26 cellular contexts compared by ENCODE assay signal in genomic region chr9:1919229-1919628, GRCh38.
"Had no signal": no experiment of that assay in that cellular context is flagged by ENCODE, and none has a peak within 500 bp of the region (broad histone marks: within the 10 kb centered on the region; RNA-seq: fewer than 3 reads in every experiment).

No MANE protein-coding gene starts in this region.

- H3K36me3 ChIP-seq: left ventricle myocardium inferior, ovary, prostate gland, suprapubic skin, thoracic aorta, tibial artery, upper lobe of right lung had no signal

- H3K9me3 ChIP-seq: left ventricle myocardium inferior, mucosa of descending colon, ovary, prostate gland, suprapubic skin, thoracic aorta, tibial artery, upper lobe of right lung had no signal

- H3K36me3 Mint-ChIP-seq: naive thymus-derived CD4-positive, alpha-beta T cell; natural killer cell treated with Interleukin-12 subunit alpha and Interleukin-12 subunit beta and Interleukin-15 and Interleukin-18, amount 100 ng/mL, for 72 hours had no signal

- DNase-seq: hypothalamus; islet precursor cell; left ventricle myocardium inferior; mesendoderm; midbrain; mucosa of descending colon; naive thymus-derived CD4-positive, alpha-beta T cell; ovary; retina; right cardiac atrium; stimulated activated CD4-positive, alpha-beta T cell treated with anti-CD3 and anti-CD28 coated beads, Interleukin-12 subunit alpha, Interleukin-12 subunit beta, amount 100 ng/mL, for 4 hours; stimulated activated CD4-positive, alpha-beta T cell treated with anti-CD3 and anti-CD28 coated beads, Interleukin-15, amount 100 ng/mL, for 24 hours; stimulated activated CD4-positive, alpha-beta T cell treated with anti-CD3 and anti-CD28 coated beads, Interleukin-2, amount 100 ng/mL, for 24 hours; stimulated activated CD4-positive, alpha-beta T cell treated with anti-CD3 and anti-CD28 coated beads, Interleukin-4, amount 100 ng/mL, for 1 hour; stimulated activated naive CD4-positive, alpha-beta T cell; tibial artery; trophoblast cell; upper lobe of right lung had no signal

- H3K27ac ChIP-seq: left ventricle myocardium inferior, ovary, prostate gland, suprapubic skin, thoracic aorta, tibial artery, upper lobe of right lung had no signal

- H3K27ac Mint-ChIP-seq: naive thymus-derived CD4-positive, alpha-beta T cell; natural killer cell treated with Interleukin-12 subunit alpha and Interleukin-12 subunit beta and Interleukin-15 and Interleukin-18, amount 100 ng/mL, for 72 hours; stimulated activated naive CD8-positive, alpha-beta T cell treated with anti-CD3 and anti-CD28 coated beads, Interleukin-15, Interleukin-2, amounts not matched to agents 100 ng/mL and 50 ng/mL, for 24 hours had no signal

- H3K4me1 ChIP-seq: left ventricle myocardium inferior, prostate gland, tibial artery, upper lobe of right lung had no signal

- H3K4me3 ChIP-seq: left ventricle myocardium inferior, lung, mucosa of descending colon, ovary, prostate gland, skin epidermis, suprapubic skin, thoracic aorta, tibial artery, upper lobe of right lung had no signal

- H3K4me1 Mint-ChIP-seq: naive thymus-derived CD4-positive, alpha-beta T cell had no signal

- ATAC-seq: mucosa of descending colon; naive thymus-derived CD4-positive, alpha-beta T cell; natural killer cell treated with Interleukin-12 subunit alpha and Interleukin-12 subunit beta and Interleukin-15 and Interleukin-18, amount 100 ng/mL, for 72 hours; right cardiac atrium; sciatic nerve; upper lobe of right lung had no signal

- H3K9me3 Mint-ChIP-seq: natural killer cell treated with Interleukin-12 subunit alpha and Interleukin-12 subunit beta and Interleukin-15 and Interleukin-18, amount 100 ng/mL, for 72 hours had no signal

- H3K4me3 Mint-ChIP-seq: naive thymus-derived CD4-positive, alpha-beta T cell; natural killer cell treated with Interleukin-12 subunit alpha and Interleukin-12 subunit beta and Interleukin-15 and Interleukin-18, amount 100 ng/mL, for 72 hours; stimulated activated naive CD8-positive, alpha-beta T cell treated with anti-CD3 and anti-CD28 coated beads, Interleukin-15, Interleukin-2, amounts not matched to agents 100 ng/mL and 50 ng/mL, for 24 hours had no signal

- H3K27me3 ChIP-seq: ovary, suprapubic skin, upper lobe of right lung had no signal
